Comparison of ENCODE assay signal across 21 cellular contexts in the genomic region with DNA sequence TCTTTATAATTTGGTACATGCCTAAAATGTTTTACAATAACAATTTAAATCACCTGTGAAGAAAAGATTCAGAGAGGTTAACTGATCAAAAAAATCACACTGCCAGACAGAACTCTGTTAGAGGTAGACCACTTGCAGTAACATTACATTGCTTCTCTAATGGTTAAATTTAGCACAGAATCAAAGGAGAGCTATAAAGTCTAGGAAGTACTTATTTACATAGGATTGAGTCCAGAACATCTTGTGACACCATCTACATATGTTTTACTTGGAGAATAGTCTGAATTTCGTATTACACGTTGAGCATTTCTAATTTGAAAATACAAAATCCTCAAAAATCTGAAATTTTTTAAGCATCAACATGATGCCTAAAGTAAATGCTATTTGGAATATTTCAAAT. TPM values are rescaled to one million over a fixed set of nuclear protein-coding genes. Genes with fewer than 3 reads are reported as not detected.
A peak's percentile ranks its signal among the peaks of the same experiment; 100 is the strongest.
DNase-seq lines count a peak whose midpoint lies in the region; ATAC-seq, FAIRE-seq and TF ChIP-seq lines count a peak whose summit lies in the region.
"Had no signal": no experiment of that assay in that cellular context is flagged by ENCODE, and none has a peak within 500 bp of the region (broad histone marks: within the 10 kb centered on the region; RNA-seq: fewer than 3 reads in every experiment).

No MANE protein-coding gene starts in this region.

- H3K9ac ChIP-seq in HepG2 (ENCODE audit: insufficient read depth, low read depth, low read length) (no peak overlapping the region), fibroblast of lung (ENCODE audit: insufficient read depth, low read length) (no peak overlapping the region)

- CTCF ChIA-PET in HepG2 (lab: Yijun Ruan, JAX; ENCODE audit: low intra/inter-chr PET ratio, low total read pairs) = interaction anchor here (1.2 to 3.0 kb wide), 5 partner anchors 17 to 125 kb away, joined by 3 to 24 read pairs (median 5); no protein-coding TSS in a partner anchor

- H3K36me3 ChIP-seq in HepG2 (replicated peaks in 1 of 2; ENCODE audit: control insufficient read depth in 1 of 2, insufficient read depth in 2 of 2, low read length in 2 of 2) (peaks cover 28 to 51% of the 10 kb centered on the region in 2 experiments), right lobe of liver (peaks cover 0 to 9% (median 4%) of the 10 kb centered on the region in 4 donors), fibroblast of lung (ENCODE audit: control insufficient read depth, insufficient read depth, low read length) (peaks cover 11% of the 10 kb centered on the region)

- H3K27me3 ChIP-seq in HepG2 (ENCODE audit: control insufficient read depth in 1 of 2, insufficient read depth in 2 of 2, low read length in 2 of 2) (no peaks in the 10 kb centered on the region), right lobe of liver (no peaks in the 10 kb centered on the region), fibroblast of lung (ENCODE audit: control insufficient read depth, insufficient read depth, low read length) (no peaks in the 10 kb centered on the region)
- H3K27me3 ChIP-seq: body of pancreas, dorsolateral prefrontal cortex, right atrium auricular region, stomach, vagina had no signal

- in situ Hi-C loops in HepG2 (cut with HindIII; ENCODE audit: extremely low pct_ligation_motif_present, low pct_unique_long_range_greater_than_20kb) = no loop called here

- H3K79me2 ChIP-seq in HepG2 (ENCODE audit: insufficient read depth, low read length) (no peaks in the 10 kb centered on the region), fibroblast of lung (ENCODE audit: control insufficient read depth, insufficient read depth, low read length) (no peaks in the 10 kb centered on the region)

- H2AFZ ChIP-seq in HepG2 (ENCODE audit: low read length) (no peak overlapping the region), fibroblast of lung (ENCODE audit: low read length) (no peak overlapping the region)

- no peak for TF ChIP-seq CTCF in HepG2 (CRISPR knock-in tag; IDR thresholded peaks at IDR 0.05)
- TF ChIP-seq CTCF in right lobe of liver (IDR thresholded peaks at IDR 0.05) = no peak
- TF ChIP-seq CTCF in VCaP (conservative IDR thresholded peaks at IDR 0.05) = no peak
- no peak for TF ChIP-seq CTCF in fibroblast of lung (conservative IDR thresholded peaks at IDR 0.05 in 1 of 2, IDR thresholded peaks at IDR 0.05 in 1 of 2; ENCODE audit: low read depth in 1 of 2, low read length in 2 of 2)

- FAIRE-seq in HepG2 (lab: Jason Lieb, UNC) = no peak

- H4K20me1 ChIP-seq in HepG2 (ENCODE audit: insufficient read depth, low read length) (no peaks in the 10 kb centered on the region), fibroblast of lung (ENCODE audit: control insufficient read depth, extremely low read depth, insufficient read depth, low read length) (no peaks in the 10 kb centered on the region)

- peaks cover 55% of the 10 kb centered on the region for H3K4me1 ChIP-seq in HepG2 (ENCODE audit: insufficient read depth, low read length)
- peaks cover 0 to 21% (median 0%) of the 10 kb centered on the region in 4 donors for H3K4me1 ChIP-seq in right lobe of liver
- no peaks in the 10 kb centered on the region for H3K4me1 ChIP-seq in fibroblast of lung (ENCODE audit: control insufficient read depth, extremely low read depth, insufficient read depth, low read length)
- H3K4me1 ChIP-seq: vagina had no signal

- no TSS peak for BruUV-seq in HepG2 (replicated peaks; lab: Mats Ljungman, UMichigan)

- ATAC-seq in HepG2 (no peak), right lobe of liver (no peak), GM21825 (IDR thresholded peaks at IDR 0.05; ENCODE audit: unreplicated experiment) (no peak), HG03457 (IDR thresholded peaks at IDR 0.05; ENCODE audit: unreplicated experiment) (no peak)

- POLR2A ChIA-PET in HepG2 (lab: Yijun Ruan, JAX) = no interaction called here

- H3K9me3 ChIP-seq in HepG2 (ENCODE audit: low read length) (no peaks in the 10 kb centered on the region), right lobe of liver (no peaks in the 10 kb centered on the region), fibroblast of lung (ENCODE audit: control insufficient read depth, insufficient read depth, low read depth, low read length) (no peaks in the 10 kb centered on the region)
- H3K9me3 ChIP-seq: body of pancreas, right atrium auricular region, stomach, vagina had no signal

- DNase-seq in HepG2 (ENCODE audit: low spot score) (no peak), right lobe of liver (no peak), fibroblast of lung (ENCODE audit: low read depth in 2 of 2) (peak; percentile 9 to 56), NCI-H1417 treated with DMSO at 0.1 percent for 48 hours (lab: John Stamatoyannopoulos, UW) (no peak), SKM-1 treated with dmso at 0.1 percent for 144 hours (lab: John Stamatoyannopoulos, UW; ENCODE audit: unreplicated experiment) (no peak)
- DNase-seq: activated CD4-positive, alpha-beta T cell treated with anti-CD3 and anti-CD28 coated beads for 48 hours; DMS153; H9; islet precursor cell; posterior cingulate gyrus; SIG-M5; stimulated activated CD8-positive, alpha-beta memory T cell treated with anti-CD3 and anti-CD28 coated beads, Interleukin-4, amount 100 ng/mL, for 48 hours; stomach; T-helper 9 cell had no signal

- H3K27ac ChIP-seq in HepG2 (ENCODE audit: extremely low read length, insufficient read depth, low read length) = no peak overlapping the region
- no peak overlapping the region for H3K27ac ChIP-seq in right lobe of liver
- peak overlapping the region; percentile 79 for H3K27ac ChIP-seq in VCaP
- H3K27ac ChIP-seq in fibroblast of lung (ENCODE audit: insufficient read depth, low read length) = no peak overlapping the region
- H3K27ac ChIP-seq: body of pancreas, right atrium auricular region, stomach, vagina had no signal

- no peak for TF ChIP-seq RAD21 in HepG2 (CRISPR knock-in tag; IDR thresholded peaks at IDR 0.05)

- H3K4me3 ChIP-seq in HepG2 (replicated peaks in 1 of 3; ENCODE audit: insufficient read depth in 1 of 3, low read depth in 2 of 3, low read length in 3 of 3) (no peak overlapping the region), right lobe of liver (no peak overlapping the region), fibroblast of lung (replicated peaks in 1 of 4; ENCODE audit: control extremely low read depth in 1 of 4, insufficient read depth in 1 of 4, low read depth in 3 of 4, low read length in 4 of 4) (no peak overlapping the region)
- H3K4me3 ChIP-seq: body of pancreas, dorsolateral prefrontal cortex, right atrium auricular region, stomach, vagina had no signal

- intact Hi-C loops in HepG2 (cut with micrococcal nuclease; ENCODE audit: unreplicated experiment) = loop anchor here (1.0 to 5.0 kb wide), 4 partner anchors 17 to 125 kb away; a partner anchor contains a TSS
- intact Hi-C loops in right lobe of liver (cut with DNase I) = no loop called here

- 94% methylated on average over 2 of the region's 2 CpGs for WGBS in HepG2 (ENCODE audit: low lambda C conversion rate)
- 23% methylated on average over 2 of the region's 2 CpGs for WGBS in right lobe of liver (ENCODE audit: insufficient coverage, low coverage, low lambda C conversion rate, missing lambda C conversion rate)

- TF ChIP-seq POLR2A in HepG2 (IDR thresholded peaks at IDR 0.05; ENCODE audit: insufficient read depth in 1 of 2, low read depth in 2 of 2, low read length in 2 of 2) (no peak), right lobe of liver (IDR thresholded peaks at IDR 0.05) (no peak)

- no peak overlapping the region for H3K4me2 ChIP-seq in HepG2 (ENCODE audit: low read depth, low read length)
- no peak overlapping the region for H3K4me2 ChIP-seq in fibroblast of lung (ENCODE audit: extremely low read depth, insufficient read depth, low read length)

- TF ChIP-seq EP300 in HepG2 (IDR thresholded peaks at IDR 0.05; ENCODE audit: low read depth in 2 of 2, low read length in 2 of 2) (no peak), HepG2 (CRISPR knock-in tag; IDR thresholded peaks at IDR 0.05; ENCODE audit: borderline replicate concordance) (no peak)

TF ChIP-seq in HepG2, 621 proteins besides CTCF, POLR2A, EP300 and RAD21:
- TF ChIP-seq KDM5A (IDR thresholded peaks at IDR 0.05; ENCODE audit: borderline replicate concordance, low read length) = 0 out of 2 replicates have a peak, but pooled peaks have one; percentile 8
- TF ChIP-seq TARDBP (CRISPR knock-in tag; IDR thresholded peaks at IDR 0.05) = no peak
- TF ChIP-seq TOE1 (CRISPR knock-in tag; IDR thresholded peaks at IDR 0.05) = 0 out of 2 replicates have a peak, but pooled peaks have one; percentile 18

RNA-seq across cellular contexts. Expression of a gene that starts 17.2 kb away (rescaled TPM):
- total RNA-seq in HepG2 (2016; rRNA removed; fragmentation: Illumina TruSeq; extraction: Trizol) (36.6 and 45.9 TPM in 2 replicates), right lobe of liver (10 to 100 TPM; 10.8 to 21.4 (median 13.9) TPM), fibroblast of lung (28.8 and 33.9 TPM in 2 replicates)
- 24.9 and 29.1 TPM in 2 replicates for total RNA-seq in HepG2 (2016; cell fraction: cytosol; rRNA removed; fragmentation: Illumina TruSeq; extraction: Trizol; ENCODE audit: low read depth)
- 36.8 and 43.1 TPM in 2 replicates for total RNA-seq in HepG2 (2016; cell fraction: insoluble cytoplasmic fraction; rRNA removed; fragmentation: Illumina TruSeq; extraction: Trizol)
- 49.8 and 56.6 TPM in 2 replicates for total RNA-seq in HepG2 (2016; cell fraction: membrane; rRNA removed; fragmentation: Illumina TruSeq; extraction: Trizol)
- total RNA-seq in HepG2 (2016; cell fraction: nucleus; rRNA removed; fragmentation: Illumina TruSeq; extraction: Trizol) = 26.9 and 31.0 TPM in 2 replicates
- polyA plus RNA-seq in HepG2 (2011; rRNA removed) (47.1 and 55.2 TPM in 2 replicates), fibroblast of lung (36.8 and 38.3 TPM in 2 replicates)
- 46.2 and 50.9 TPM in 2 replicates for polyA plus RNA-seq in HepG2 (2011; cell fraction: cytosol; rRNA removed)
- polyA plus RNA-seq in HepG2 (2011; cell fraction: nucleus; rRNA removed) = 67.6 and 73.0 TPM in 2 replicates
- 26.7 and 33.9 TPM in 2 replicates for polyA plus RNA-seq in HepG2 (2012)
- polyA plus RNA-seq in HepG2 (2016; cell fraction: cytosol; fragmentation: Illumina TruSeq; extraction: Trizol; ENCODE audit: low read depth) = 27.0 and 32.1 TPM in 2 replicates
- 46.6 and 47.0 TPM in 2 replicates for polyA plus RNA-seq in HepG2 (2016; cell fraction: insoluble cytoplasmic fraction; fragmentation: Illumina TruSeq; extraction: Trizol; ENCODE audit: low read depth)
- polyA plus RNA-seq in HepG2 (2016; cell fraction: membrane; fragmentation: Illumina TruSeq; extraction: Trizol; ENCODE audit: low read depth) = 37.5 and 43.9 TPM in 2 replicates
- 57.7 and 59.0 TPM in 2 replicates for polyA plus RNA-seq in HepG2 (2016; cell fraction: nucleus; fragmentation: Illumina TruSeq; extraction: Trizol; ENCODE audit: insufficient read depth, low read depth)
- polyA minus RNA-seq in HepG2 (2011; rRNA and poly(A)+ RNA removed; ENCODE audit: low replicate concordance) = 35.8 and 117 TPM in 2 replicates
- polyA minus RNA-seq in HepG2 (2011; cell fraction: cytosol; rRNA and poly(A)+ RNA removed) = 21.9 and 28.9 TPM in 2 replicates
- 37.1 and 38.0 TPM in 2 replicates for polyA minus RNA-seq in HepG2 (2011; cell fraction: nucleus; rRNA and poly(A)+ RNA removed)
- polyA plus RNA-seq in fibroblast of lung (2012) = 26.4 and 32.0 TPM in 2 replicates
- polyA minus RNA-seq in fibroblast of lung (ENCODE audit: low replicate concordance) = 85.2 and 108 TPM in 2 replicates

Comparison
In these comparisons a context has a peak if more than half of its experiments do, and no peak if none do; other contexts are left out.
1. DNase-seq: peak in fibroblast of lung (2 of 2); none in HepG2 (single experiment), right lobe of liver (0 of 3), NCI-H1417 treated with DMSO at 0.1 percent for 48 hours (single experiment) and SKM-1 treated with dmso at 0.1 percent for 144 hours (single experiment).